18 cellular contexts compared by ENCODE assay signal in the genomic region with DNA sequence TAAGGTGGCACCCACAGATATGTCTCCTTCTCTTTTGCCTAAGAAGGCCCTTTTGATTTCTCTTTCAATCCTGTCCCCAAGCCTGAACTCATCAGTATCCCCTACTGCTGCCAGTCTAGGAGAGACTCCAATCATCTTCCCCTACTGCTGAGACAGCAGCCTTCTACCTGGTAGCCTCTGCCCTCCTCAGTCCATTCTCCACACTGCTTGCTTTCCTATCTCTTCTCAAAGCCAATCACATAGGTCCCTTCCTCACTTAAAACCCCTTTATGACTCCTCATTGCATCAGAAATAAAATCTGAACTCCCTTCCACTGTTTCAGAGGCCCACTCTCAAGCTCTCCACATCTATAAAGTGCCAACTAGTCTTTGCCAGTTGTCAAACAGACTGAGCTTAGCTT.
A peak's percentile ranks its signal among the peaks of the same experiment; 100 is the strongest.
DNase-seq lines count a peak whose midpoint lies in the region; ATAC-seq and TF ChIP-seq lines count a peak whose summit lies in the region.
"Had no signal": no experiment of that assay in that cellular context is flagged by ENCODE, and none has a peak within 500 bp of the region (broad histone marks: within the 10 kb centered on the region; RNA-seq: fewer than 3 reads in every experiment).

No MANE protein-coding gene starts in this region.

- no peaks in the 10 kb centered on the region for H3K36me3 Mint-ChIP-seq in activated CD4-positive, alpha-beta T cell treated with anti-CD3 and anti-CD28 coated beads for 36 hours (ENCODE audit: low read depth)
- peaks cover 3% of the 10 kb centered on the region for H3K36me3 Mint-ChIP-seq in activated CD4-positive, alpha-beta T cell treated with anti-CD3 and anti-CD28 coated beads, Interleukin-2, amount 10 ng/mL, durations not matched to agents 7 days and 5 days (ENCODE audit: low read depth)
- no peaks in the 10 kb centered on the region for H3K36me3 Mint-ChIP-seq in endodermal cell (ENCODE audit: low read depth)

- no peak overlapping the region for H3K4me3 Mint-ChIP-seq in activated CD4-positive, alpha-beta T cell treated with anti-CD3 and anti-CD28 coated beads for 36 hours
- no peak overlapping the region for H3K4me3 Mint-ChIP-seq in activated CD4-positive, alpha-beta T cell treated with anti-CD3 and anti-CD28 coated beads, Interleukin-2, amount 10 ng/mL, durations not matched to agents 7 days and 5 days
- H3K4me3 Mint-ChIP-seq in stimulated activated naive CD8-positive, alpha-beta T cell treated with anti-CD3 and anti-CD28 coated beads, Interleukin-15, amount 100 ng/mL, for 72 hours, result no peak overlapping the region
- H3K4me3 Mint-ChIP-seq in endodermal cell, result no peak overlapping the region
- H3K4me3 Mint-ChIP-seq: B cell; CD8-positive, alpha-beta memory T cell had no signal

- H3K4me3 ChIP-seq in endodermal cell (ENCODE audit: low read length), result no peak overlapping the region
- H3K4me3 ChIP-seq: BLaER1 treated with 17β-estradiol and CSF1 and Interleukin-3, amounts not matched to agents 10 nM and 100 nM; GM12878; GM23248; HAP-1 had no signal

- POLR2A ChIA-PET in activated CD4-positive, alpha-beta T cell treated with anti-CD3 and anti-CD28 coated beads for 36 hours (lab: Charles Lee), result no interaction called here
- POLR2A ChIA-PET in activated CD4-positive, alpha-beta T cell treated with anti-CD3 and anti-CD28 coated beads, Interleukin-2, amount 10 ng/mL, durations not matched to agents 7 days and 5 days (lab: Charles Lee), result no interaction called here

- no peaks in the 10 kb centered on the region for H3K36me3 ChIP-seq in endodermal cell (ENCODE audit: control insufficient read depth, insufficient read depth, low read length)
- H3K36me3 ChIP-seq: BLaER1 treated with 17β-estradiol and CSF1 and Interleukin-3, amounts not matched to agents 10 nM and 100 nM; HAP-1 had no signal

- intact Hi-C loops in activated CD4-positive, alpha-beta T cell treated with anti-CD3 and anti-CD28 coated beads for 36 hours (cut with DNase I, micrococcal nuclease), result no loop called here

- peaks cover 11% of the 10 kb centered on the region for H3K4me1 Mint-ChIP-seq in activated CD4-positive, alpha-beta T cell treated with anti-CD3 and anti-CD28 coated beads for 36 hours
- no peaks in the 10 kb centered on the region for H3K4me1 Mint-ChIP-seq in activated CD4-positive, alpha-beta T cell treated with anti-CD3 and anti-CD28 coated beads, Interleukin-2, amount 10 ng/mL, durations not matched to agents 7 days and 5 days
- peaks cover 12% of the 10 kb centered on the region for H3K4me1 Mint-ChIP-seq in stimulated activated naive CD8-positive, alpha-beta T cell treated with anti-CD3 and anti-CD28 coated beads, Interleukin-15, amount 100 ng/mL, for 72 hours
- peaks cover 4% of the 10 kb centered on the region for H3K4me1 Mint-ChIP-seq in endodermal cell
- H3K4me1 Mint-ChIP-seq: CD8-positive, alpha-beta memory T cell had no signal

- no peak overlapping the region for H3K27ac Mint-ChIP-seq in activated CD4-positive, alpha-beta T cell treated with anti-CD3 and anti-CD28 coated beads for 36 hours
- no peak overlapping the region for H3K27ac Mint-ChIP-seq in activated CD4-positive, alpha-beta T cell treated with anti-CD3 and anti-CD28 coated beads, Interleukin-2, amount 10 ng/mL, durations not matched to agents 7 days and 5 days
- peak overlapping the region in 1 of 2 donors; percentile 4 for H3K27ac Mint-ChIP-seq in stimulated activated naive CD8-positive, alpha-beta T cell treated with anti-CD3 and anti-CD28 coated beads, Interleukin-15, amount 100 ng/mL, for 72 hours
- H3K27ac Mint-ChIP-seq in endodermal cell, result peak overlapping the region; percentile 6
- H3K27ac Mint-ChIP-seq: B cell; CD8-positive, alpha-beta memory T cell had no signal

- H3K4me1 ChIP-seq in endodermal cell (ENCODE audit: control insufficient read depth, insufficient read depth, low read length), result no peaks in the 10 kb centered on the region

- H3K9me3 Mint-ChIP-seq in activated CD4-positive, alpha-beta T cell treated with anti-CD3 and anti-CD28 coated beads for 36 hours (ENCODE audit: low read depth), result peaks cover 3% of the 10 kb centered on the region
- H3K9me3 Mint-ChIP-seq in activated CD4-positive, alpha-beta T cell treated with anti-CD3 and anti-CD28 coated beads, Interleukin-2, amount 10 ng/mL, durations not matched to agents 7 days and 5 days, result peaks cover 24% of the 10 kb centered on the region
- peaks cover 4 to 10% of the 10 kb centered on the region in 2 donors for H3K9me3 Mint-ChIP-seq in stimulated activated naive CD8-positive, alpha-beta T cell treated with anti-CD3 and anti-CD28 coated beads, Interleukin-15, amount 100 ng/mL, for 72 hours
- no peaks in the 10 kb centered on the region for H3K9me3 Mint-ChIP-seq in endodermal cell

- no peak for DNase-seq in activated CD4-positive, alpha-beta T cell treated with anti-CD3 and anti-CD28 coated beads for 36 hours
- no peak for DNase-seq in activated CD4-positive, alpha-beta T cell treated with anti-CD3 and anti-CD28 coated beads, Interleukin-2, amount 10 ng/mL, durations not matched to agents 7 days and 5 days
- DNase-seq in stimulated activated naive CD8-positive, alpha-beta T cell treated with anti-CD3 and anti-CD28 coated beads, Interleukin-15, amount 100 ng/mL, for 72 hours, result no peak
- DNase-seq in stimulated activated naive CD8-positive, alpha-beta T cell treated with anti-CD3 and anti-CD28 coated beads, Interleukin-15, Interleukin-2, amounts not matched to agents 100 U/mL and 50 U/mL, for 24 hours, result no peak
- DNase-seq in endodermal cell (no peak), NCI-H524 treated with DMSO at 0.1 percent for 48 hours (lab: John Stamatoyannopoulos, UW) (no peak)
- DNase-seq: CD8-positive, alpha-beta memory T cell; COR-L47; DMS 273 treated with DMSO at 0.1 percent for 48 hours; DMS53; DND-41; EL; GM23248 had no signal

- H3K27ac ChIP-seq in endodermal cell (ENCODE audit: low read depth, low read length), result no peak overlapping the region
- H3K27ac ChIP-seq: BLaER1 treated with 17β-estradiol and CSF1 and Interleukin-3, amounts not matched to agents 10 nM and 100 nM; GM23248 had no signal

- no peaks in the 10 kb centered on the region for H3K9me3 ChIP-seq in endodermal cell (ENCODE audit: control insufficient read depth, low read length)
- H3K9me3 ChIP-seq: HAP-1 had no signal

- CTCF ChIA-PET in activated CD4-positive, alpha-beta T cell treated with anti-CD3 and anti-CD28 coated beads for 36 hours (lab: Charles Lee), result interaction anchor here (0.6 kb wide), 1 partner anchor 274 kb away, joined by 3 read pairs; no protein-coding TSS in a partner anchor
- CTCF ChIA-PET in activated CD4-positive, alpha-beta T cell treated with anti-CD3 and anti-CD28 coated beads, Interleukin-2, amount 10 ng/mL, durations not matched to agents 7 days and 5 days (lab: Charles Lee), result interaction anchor here (0.5 kb wide), 1 partner anchor 629 kb away, joined by 6 read pairs; no protein-coding TSS in a partner anchor

- no peaks in the 10 kb centered on the region for H3K27me3 ChIP-seq in endodermal cell (ENCODE audit: control insufficient read depth, insufficient read depth, low read length, poor library complexity, severe bottlenecking)
- H3K27me3 ChIP-seq: BLaER1 treated with 17β-estradiol and CSF1 and Interleukin-3, amounts not matched to agents 10 nM and 100 nM had no signal

- no peak for TF ChIP-seq CTCF in endodermal cell (conservative IDR thresholded peaks at IDR 0.05)

- peak; percentile 26 for ATAC-seq in activated CD4-positive, alpha-beta T cell treated with anti-CD3 and anti-CD28 coated beads for 36 hours
- peak; percentile 54 for ATAC-seq in stimulated activated naive CD8-positive, alpha-beta T cell treated with anti-CD3 and anti-CD28 coated beads, Interleukin-15, amount 100 ng/mL, for 72 hours
- ATAC-seq in stimulated activated naive CD8-positive, alpha-beta T cell treated with anti-CD3 and anti-CD28 coated beads, Interleukin-15, Interleukin-2, amounts not matched to agents 100 U/mL and 50 U/mL, for 24 hours, result no peak
- ATAC-seq: GM12878, HepG2 had no signal

- H3K27me3 Mint-ChIP-seq in activated CD4-positive, alpha-beta T cell treated with anti-CD3 and anti-CD28 coated beads for 36 hours, result no peaks in the 10 kb centered on the region
- H3K27me3 Mint-ChIP-seq in activated CD4-positive, alpha-beta T cell treated with anti-CD3 and anti-CD28 coated beads, Interleukin-2, amount 10 ng/mL, durations not matched to agents 7 days and 5 days, result no peaks in the 10 kb centered on the region
- H3K27me3 Mint-ChIP-seq in stimulated activated naive CD8-positive, alpha-beta T cell treated with anti-CD3 and anti-CD28 coated beads, Interleukin-15, amount 100 ng/mL, for 72 hours, result no peaks in the 10 kb centered on the region
- no peaks in the 10 kb centered on the region for H3K27me3 Mint-ChIP-seq in endodermal cell (ENCODE audit: insufficient read depth)
- H3K27me3 Mint-ChIP-seq: B cell had no signal

- no peak overlapping the region for H3K9ac ChIP-seq in endodermal cell (ENCODE audit: extremely low read depth, low read length, poor library complexity, severe bottlenecking)
- H3K9ac ChIP-seq: BLaER1 treated with 17β-estradiol and CSF1 and Interleukin-3, amounts not matched to agents 10 nM and 100 nM; GM23248 had no signal
